ENCODE assay signal across 32 cellular contexts in the genomic region with DNA sequence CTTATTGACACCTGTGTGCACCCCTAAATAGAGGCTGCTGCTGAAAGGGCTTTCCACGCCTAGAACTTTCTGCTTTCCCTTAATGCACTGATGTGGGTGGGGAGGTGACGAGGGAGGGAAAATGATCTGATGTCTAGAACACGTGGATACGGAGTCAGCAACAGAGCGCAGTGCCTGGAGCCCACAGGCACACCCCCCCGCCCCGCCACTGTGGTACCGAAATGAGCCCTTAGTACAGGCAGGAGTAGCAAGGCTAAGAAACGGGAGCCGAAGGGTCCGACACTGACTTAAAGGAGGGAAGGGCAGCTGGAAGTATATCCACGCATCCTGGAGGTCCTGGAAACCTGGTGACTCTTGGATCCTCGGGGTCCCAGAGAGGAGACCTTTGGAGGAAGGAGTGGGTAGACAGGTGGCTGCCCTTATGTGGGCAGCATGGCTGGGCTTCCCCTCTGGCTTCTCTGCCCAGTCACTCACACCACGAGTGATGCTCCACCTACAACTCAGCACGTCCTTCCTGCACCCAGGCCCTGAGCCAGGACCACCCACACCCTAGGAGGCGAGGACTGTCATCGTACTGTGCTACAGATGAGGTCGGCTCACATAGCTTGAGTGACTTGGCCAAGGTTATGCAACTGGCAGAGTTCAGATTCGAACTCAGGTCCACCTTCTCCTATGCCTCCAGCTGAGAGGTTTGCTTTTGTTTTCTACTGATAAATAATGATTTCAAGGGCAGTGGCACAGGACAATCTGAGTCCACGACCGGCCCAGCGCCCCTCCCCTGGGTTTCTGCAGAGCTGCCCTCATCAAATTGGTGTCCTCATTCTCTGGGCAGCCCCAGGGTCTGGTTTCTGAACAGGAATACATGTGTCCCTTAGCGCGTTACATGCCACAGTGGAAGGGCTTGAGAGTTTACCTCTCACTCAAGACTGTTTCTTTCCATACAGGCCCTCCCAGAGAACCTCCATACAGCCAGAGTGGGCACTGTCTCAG. TPM values are rescaled to one million over a fixed set of nuclear protein-coding genes. Genes with fewer than 3 reads are reported as not detected.
DNase-seq lines count a peak whose midpoint lies in the region; ATAC-seq, FAIRE-seq and TF ChIP-seq lines count a peak whose summit lies in the region.
"Had no signal": no experiment of that assay in that cellular context is flagged by ENCODE, and none has a peak within 500 bp of the region (broad histone marks: within the 10 kb centered on the region; RNA-seq: fewer than 3 reads in every experiment).

No MANE protein-coding gene starts in this region.

- TF ChIP-seq CTCF in HCT116 (IDR thresholded peaks at IDR 0.05 in 2 of 3, conservative IDR thresholded peaks at IDR 0.05 in 1 of 3; ENCODE audit: borderline replicate concordance in 1 of 3, insufficient read depth in 1 of 3, low read depth in 2 of 3, low read length in 2 of 3) (0 out of 6 replicates have a peak, but pooled peaks of 2 of the 3 experiments have one; percentile 5 to 18), kidney (IDR thresholded peaks at IDR 0.05; ENCODE audit: borderline replicate concordance, extremely low read depth, insufficient read depth) (no peak), spleen (IDR thresholded peaks at IDR 0.05 in 8 of 11, conservative IDR thresholded peaks at IDR 0.05 in 3 of 11) (no peak)

- no peak for FAIRE-seq in kidney (lab: Jason Lieb, UNC)
- FAIRE-seq: colon, GM19239 had no signal

- no peaks in the 10 kb centered on the region for H3K79me2 ChIP-seq in HCT116 (ENCODE audit: insufficient read depth, low read length)

- no peak overlapping the region for H3K27ac ChIP-seq in HCT116 (ENCODE audit: low read depth, low read length)
- H3K27ac ChIP-seq in kidney (ENCODE audit: low read depth in 2 of 2, low read length in 2 of 2) = no peak overlapping the region
- H3K27ac ChIP-seq in spleen = no peak overlapping the region
- H3K27ac ChIP-seq: KMS-11, Peyer's patch, tibial artery had no signal

- no peak overlapping the region for H2AFZ ChIP-seq in HCT116 (ENCODE audit: low read depth, low read length, poor library complexity, severe bottlenecking)

- H3K4me2 ChIP-seq in HCT116 (ENCODE audit: low read length) = no peak overlapping the region
- H3K4me2 ChIP-seq: KMS-11 had no signal

- no peak for TF ChIP-seq RAD21 in HCT116 (IDR thresholded peaks at IDR 0.05; ENCODE audit: low read depth)

- TF ChIP-seq POLR2A in HCT116 (IDR thresholded peaks at IDR 0.05; ENCODE audit: borderline replicate concordance, extremely low read depth, insufficient read depth, insufficient read length) (no peak), spleen (IDR thresholded peaks at IDR 0.05) (no peak)

- H3K9ac ChIP-seq in HCT116 (ENCODE audit: low read length) (no peak overlapping the region), kidney (ENCODE audit: low read length in 2 of 2) (no peak overlapping the region)
- H3K9ac ChIP-seq: KMS-11 had no signal

- POLR2A ChIA-PET in HCT116 (lab: Charles Lee) = no interaction called here

- H3K4me1 ChIP-seq in HCT116 (ENCODE audit: control insufficient read depth in 1 of 2, insufficient read depth in 2 of 2, low read length in 2 of 2) (peaks cover 16 to 24% of the 10 kb centered on the region in 2 experiments), kidney (ENCODE audit: control insufficient read depth in 1 of 2, insufficient read depth in 1 of 2, low read depth in 1 of 2, low read length in 2 of 2) (peaks cover 3 to 12% of the 10 kb centered on the region in 2 donors), spleen (peaks cover 13 to 23% (median 17%) of the 10 kb centered on the region in 6 donors)

- H3K27me3 ChIP-seq in HCT116 (ENCODE audit: insufficient read depth, low read length) = 0 out of 2 replicates have a peak, but pooled peaks cover 3% of the 10 kb centered on the region
- H3K27me3 ChIP-seq in spleen (replicated peaks in 1 of 7) = peaks cover 0 to 56% (median under 1%) of the 10 kb centered on the region in 7 donors
- H3K27me3 ChIP-seq: MG63, Peyer's patch had no signal

- H4K20me1 ChIP-seq in HCT116 (ENCODE audit: insufficient read depth) = no peaks in the 10 kb centered on the region

- no peaks in the 10 kb centered on the region for H3K9me3 ChIP-seq in HCT116 (ENCODE audit: control insufficient read depth in 1 of 2, insufficient read depth in 1 of 2, low read depth in 1 of 2, low read length in 2 of 2)
- no peaks in the 10 kb centered on the region for H3K9me3 ChIP-seq in kidney (ENCODE audit: control insufficient read depth in 1 of 2, low read length in 2 of 2)
- no peaks in the 10 kb centered on the region for H3K9me3 ChIP-seq in spleen
- H3K9me3 ChIP-seq: MG63, Peyer's patch, tibial artery had no signal

- 64 to 76% (median 67%) methylated on average over 20 to 24 of the region's 24 CpGs for WGBS in spleen, 5 donors

- no peak overlapping the region for H3K4me3 ChIP-seq in HCT116 (replicated peaks in 1 of 2; ENCODE audit: low read depth in 1 of 2, low read length in 2 of 2)
- H3K4me3 ChIP-seq in kidney (ENCODE audit: low read length in 2 of 2) = no peak overlapping the region
- H3K4me3 ChIP-seq in spleen = no peak overlapping the region
- H3K4me3 ChIP-seq: MG63, Peyer's patch, tibial artery had no signal

- DNase-seq in EH (ENCODE audit: low read depth) = peak; percentile 20
- no peak for DNase-seq in HCT116 (ENCODE audit: low read depth, low spot score)
- DNase-seq in kidney = peak; percentile 55
- peak; percentile 64 for DNase-seq in spleen
- DNase-seq in NAMALWA (ENCODE audit: low spot score) = no peak
- no peak for DNase-seq in NCI-H1694 treated with DMSO at 0.1 percent for 48 hours (lab: John Stamatoyannopoulos, UW)
- DNase-seq: activated CD4-positive, alpha-beta T cell treated with anti-CD3 and anti-CD28 coated beads for 36 hours; activated CD8-positive, alpha-beta memory T cell treated with anti-CD3 and anti-CD28 coated beads, Interleukin-2, amount 50 U/mL, for 48 hours; activated CD8-positive, alpha-beta T cell treated with anti-CD3 and anti-CD28 coated beads for 36 hours; amygdala; Calu3; DMS79 treated with DMSO at 0.1 percent for 48 hours; effector CD4-positive, alpha-beta T cell; GF-D8; H7; immature natural killer cell; mesenchymal stem cell; MG63; NCI-H2029 treated with DMSO at 0.1 percent for 48 hours; NCI-H226; Peyer's patch; SIG-M5; stimulated activated CD4-positive, alpha-beta T cell treated with anti-CD3 and anti-CD28 coated beads, Interleukin-4, amount 100 ng/mL, for 24 hours; tibial artery had no signal

- no peaks in the 10 kb centered on the region for H3K9me2 ChIP-seq in HCT116 (ENCODE audit: insufficient read depth)

- ATAC-seq in HCT116 (no peak), GM19397 (IDR thresholded peaks at IDR 0.05; ENCODE audit: unreplicated experiment) (no peak)
- ATAC-seq: activated CD4-positive, alpha-beta T cell treated with anti-CD3 and anti-CD28 coated beads for 36 hours; activated CD8-positive, alpha-beta T cell treated with anti-CD3 and anti-CD28 coated beads for 36 hours; activated naive CD4-positive, alpha-beta T cell treated with anti-CD3 and anti-CD28 coated beads, Interleukin-2, amount 50 U/mL, for 72 hours; activated T-helper 17 cell treated with anti-CD3 and anti-CD28 coated beads, Interleukin-2, amount 50 U/mL, for 72 hours; left lobe of liver; sciatic nerve had no signal

- H3K36me3 ChIP-seq in HCT116 (ENCODE audit: control insufficient read depth in 1 of 2, insufficient read depth in 2 of 2, low read length in 2 of 2) (no peaks in the 10 kb centered on the region), kidney (ENCODE audit: control insufficient read depth in 1 of 2, insufficient read depth in 2 of 2, low read length in 2 of 2) (no peaks in the 10 kb centered on the region), spleen (no peaks in the 10 kb centered on the region)
- H3K36me3 ChIP-seq: MG63, Peyer's patch, tibial artery had no signal

- CTCF ChIA-PET in HCT116 (lab: Charles Lee) = interaction anchor here (1.4 to 3.8 kb wide), 3 partner anchors 10 to 270 kb away, joined by 3 to 27 read pairs (median 5); a partner anchor contains a TSS

- no TSS peak for BruUV-seq in HCT116 (replicated peaks; lab: Mats Ljungman, UMichigan)

- intact Hi-C loops in HCT116 (cut with micrococcal nuclease) (loop anchor here (10.0 kb wide), 1 partner anchor 642 kb away; a partner anchor contains a TSS), kidney (cut with DNase I) (loop anchor here (5.0 kb wide), 1 partner anchor 205 kb away; no protein-coding TSS in a partner anchor), spleen (cut with DNase I; ENCODE audit: low total_unique reads) (no loop called here)

- RAD21 ChIA-PET in HCT116 (lab: Charles Lee; ENCODE audit: low non-redundant PET in 1 of 2, low total read pairs in 2 of 2, uncharacterized antibody in 2 of 2, unreplicated experiment in 2 of 2) = no interaction called here

TF ChIP-seq in HCT116, 20 proteins besides CTCF, POLR2A, EP300 and RAD21 (continues in another document):
- TF ChIP-seq ZNF274 (IDR thresholded peaks at IDR 0.05; ENCODE audit: low read depth, low read length) = no peak
- no peak for TF ChIP-seq SIN3A (IDR thresholded peaks at IDR 0.05; ENCODE audit: low read depth)
- TF ChIP-seq, protein P1, sequence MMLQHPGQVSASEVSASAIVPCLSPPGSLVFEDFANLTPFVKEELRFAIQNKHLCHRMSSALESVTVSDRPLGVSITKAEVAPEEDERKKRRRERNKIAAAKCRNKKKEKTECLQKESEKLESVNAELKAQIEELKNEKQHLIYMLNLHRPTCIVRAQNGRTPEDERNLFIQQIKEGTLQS (IDR thresholded peaks at IDR 0.05) = no peak
- TF ChIP-seq, protein P2, sequence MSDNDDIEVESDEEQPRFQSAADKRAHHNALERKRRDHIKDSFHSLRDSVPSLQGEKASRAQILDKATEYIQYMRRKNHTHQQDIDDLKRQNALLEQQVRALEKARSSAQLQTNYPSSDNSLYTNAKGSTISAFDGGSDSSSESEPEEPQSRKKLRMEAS (IDR thresholded peaks at IDR 0.05) = no peak
- no peak for TF ChIP-seq FOSL1 (IDR thresholded peaks at IDR 0.05; ENCODE audit: low read depth)

RNA-seq across cellular contexts. Expression of a gene that starts 4.7 kb away (rescaled TPM):
- total RNA-seq in HCT116 (2021; ENCODE audit: unreplicated experiment) (33.2 TPM), kidney (47.1 TPM), spleen (10 to 100 TPM; 17.9 to 39.2 (median 31.3) TPM)
- polyA plus RNA-seq in HCT116 (2012) = 18.2 and 21.1 TPM in 2 replicates
- polyA plus RNA-seq in kidney (ENCODE audit: insufficient read depth, low read depth, low replicate concordance) (22.3 TPM), spleen (10 to 100 TPM; 14.2 to 25.0 (median 15.0) TPM)

RNA-seq across cellular contexts. Expression of a gene that starts 28.5 kb away (rescaled TPM):
- 17.0 TPM for total RNA-seq in HCT116 (2021; ENCODE audit: unreplicated experiment)
- 9.3 and 9.4 TPM in 2 replicates for polyA plus RNA-seq in HCT116 (2012)
- 24.4 TPM for total RNA-seq in kidney
- 16.5 TPM for polyA plus RNA-seq in kidney (ENCODE audit: insufficient read depth, low read depth, low replicate concordance)
- total RNA-seq in spleen = 10 to 100 TPM in 5 of 7 donors, 1 to 10 TPM in 2; 9.5 to 13.2 (median 11.3) TPM
- polyA plus RNA-seq in spleen = 10 to 100 TPM in 1 of 3 donors, 1 to 10 TPM in 2; 6.9 to 10.2 (median 9.8) TPM

Comparison
In these comparisons a context has a peak if more than half of its experiments do, and no peak if none do; other contexts are left out.
1. DNase-seq: peak in EH (single experiment), kidney (single experiment) and spleen (single experiment); none in HCT116 (single experiment), NAMALWA (single experiment) and NCI-H1694 treated with DMSO at 0.1 percent for 48 hours (single experiment).
2. CTCF ChIP-seq: peak in HCT116 (2 of 3); none in kidney (single experiment) and spleen (0 of 11).